In genomic region chr3:31523543-31523942, GRCh38 we compare ENCODE assay signal across 19 cellular contexts.
"Had no signal": no experiment of that assay in that cellular context is flagged by ENCODE, and none has a peak within 500 bp of the region (broad histone marks: within the 10 kb centered on the region; RNA-seq: fewer than 3 reads in every experiment).

No MANE protein-coding gene starts in this region.

- H3K27ac ChIP-seq: body of pancreas, heart left ventricle, spleen, upper lobe of right lung had no signal

- H3K4me3 ChIP-seq: body of pancreas, heart left ventricle, spleen, upper lobe of right lung had no signal

- H3K36me3 ChIP-seq: heart left ventricle, spleen, upper lobe of right lung had no signal

- H3K27me3 ChIP-seq: body of pancreas, heart left ventricle, spleen, upper lobe of right lung had no signal

- DNase-seq: activated B cell treated with CpG ODN at 0.5 μM for 24 hours; activated CD4-positive, alpha-beta T cell treated with anti-CD3 and anti-CD28 coated beads for 4 hours; activated CD4-positive, alpha-beta T cell treated with anti-CD3 and anti-CD28 coated beads, Interleukin-2, amount 50 U/mL, for 48 hours; activated effector memory CD4-positive, alpha-beta T cell treated with Interleukin-2 at 50 U/mL for 16 hours; activated naive CD4-positive, alpha-beta T cell treated with anti-CD3 and anti-CD28 coated beads for 36 hours; activated T-cell treated with anti-CD3 and anti-CD28 coated beads, Interleukin-2, amount 50 U/mL, for 72 hours; anterior cingulate cortex; body of pancreas; heart left ventricle; islet precursor cell; left cardiac atrium; midbrain; natural killer cell; retina; spleen; stimulated activated CD4-positive, alpha-beta T cell treated with anti-CD3 and anti-CD28 coated beads, Interleukin-4, amount 100 ng/mL, for 1 hour; stimulated activated naive CD4-positive, alpha-beta T cell treated with Interleukin-2 at 50 U/mL for 16 hours; T1000; upper lobe of right lung had no signal

- H3K4me1 ChIP-seq: body of pancreas, upper lobe of right lung had no signal

- H3K9me3 ChIP-seq: body of pancreas, heart left ventricle, spleen, upper lobe of right lung had no signal
